29 cellular contexts compared by ENCODE assay signal in genomic region chr2:205190528-205190927, GRCh38.
"Had no signal": no experiment of that assay in that cellular context is flagged by ENCODE, and none has a peak within 500 bp of the region (broad histone marks: within the 10 kb centered on the region; RNA-seq: fewer than 3 reads in every experiment).

No MANE protein-coding gene starts in this region.

- FAIRE-seq: urothelium cell line had no signal

- H3K4me1 Mint-ChIP-seq: stimulated activated effector memory CD8-positive, alpha-beta T cell treated with anti-CD3 and anti-CD28 coated beads, Interleukin-12 subunit alpha, Interleukin-12 subunit beta, amount 100 ng/mL, for 72 hours; stimulated activated memory B cell treated with anti-CD40 and anti-IgM and Interleukin-4, amounts not matched to agents 10 μg/mL and 1 μg/mL and 100 μg/mL, for 72 hours; stimulated activated naive B cell treated with anti-CD40 and anti-IgM and Interleukin-4, amounts not matched to agents 10 μg/mL and 1 μg/mL and 100 μg/mL, for 72 hours; stimulated activated naive CD8-positive, alpha-beta T cell treated with anti-CD3 and anti-CD28 coated beads, Interleukin-15, amount 100 ng/mL, for 72 hours had no signal

- H3K27me3 Mint-ChIP-seq: stimulated activated memory B cell treated with anti-CD40 and anti-IgM and Interleukin-4, amounts not matched to agents 10 μg/mL and 1 μg/mL and 100 μg/mL, for 72 hours; stimulated activated naive B cell treated with anti-CD40 and anti-IgM and Interleukin-4, amounts not matched to agents 10 μg/mL and 1 μg/mL and 100 μg/mL, for 72 hours; stimulated activated naive CD8-positive, alpha-beta T cell treated with anti-CD3 and anti-CD28 coated beads, Interleukin-15, amount 100 ng/mL, for 72 hours; stimulated activated naive CD8-positive, alpha-beta T cell treated with anti-CD3 and anti-CD28 coated beads, Interleukin-15, Interleukin-2, amounts not matched to agents 100 ng/mL and 50 ng/mL, for 24 hours; type B pancreatic cell had no signal

- ATAC-seq: stimulated activated effector memory CD8-positive, alpha-beta T cell treated with anti-CD3 and anti-CD28 coated beads, Interleukin-12 subunit alpha, Interleukin-12 subunit beta, amount 100 ng/mL, for 72 hours; stimulated activated memory B cell treated with anti-CD40 and anti-IgM and Interleukin-4, amounts not matched to agents 10 μg/mL and 1 μg/mL and 100 μg/mL, for 72 hours; stimulated activated naive B cell treated with anti-CD40 and anti-IgM and Interleukin-4, amounts not matched to agents 10 μg/mL and 1 μg/mL and 100 μg/mL, for 72 hours; stimulated activated naive CD8-positive, alpha-beta T cell treated with anti-CD3 and anti-CD28 coated beads, Interleukin-15, amount 100 ng/mL, for 72 hours; stimulated activated naive CD8-positive, alpha-beta T cell treated with anti-CD3 and anti-CD28 coated beads, Interleukin-15, Interleukin-2, amounts not matched to agents 100 U/mL and 50 U/mL, for 24 hours; upper lobe of right lung had no signal

- H3K4me3 Mint-ChIP-seq: stimulated activated effector memory CD8-positive, alpha-beta T cell treated with anti-CD3 and anti-CD28 coated beads, Interleukin-12 subunit alpha, Interleukin-12 subunit beta, amount 100 ng/mL, for 72 hours; stimulated activated memory B cell treated with anti-CD40 and anti-IgM and Interleukin-4, amounts not matched to agents 10 μg/mL and 1 μg/mL and 100 μg/mL, for 72 hours; stimulated activated naive B cell treated with anti-CD40 and anti-IgM and Interleukin-4, amounts not matched to agents 10 μg/mL and 1 μg/mL and 100 μg/mL, for 72 hours; stimulated activated naive CD8-positive, alpha-beta T cell treated with anti-CD3 and anti-CD28 coated beads, Interleukin-15, amount 100 ng/mL, for 72 hours; stimulated activated naive CD8-positive, alpha-beta T cell treated with anti-CD3 and anti-CD28 coated beads, Interleukin-15, Interleukin-2, amounts not matched to agents 100 ng/mL and 50 ng/mL, for 24 hours; type B pancreatic cell had no signal

- H3K27ac Mint-ChIP-seq: stimulated activated effector memory CD8-positive, alpha-beta T cell treated with anti-CD3 and anti-CD28 coated beads, Interleukin-12 subunit alpha, Interleukin-12 subunit beta, amount 100 ng/mL, for 72 hours; stimulated activated memory B cell treated with anti-CD40 and anti-IgM and Interleukin-4, amounts not matched to agents 10 μg/mL and 1 μg/mL and 100 μg/mL, for 72 hours; stimulated activated naive B cell treated with anti-CD40 and anti-IgM and Interleukin-4, amounts not matched to agents 10 μg/mL and 1 μg/mL and 100 μg/mL, for 72 hours; stimulated activated naive CD8-positive, alpha-beta T cell treated with anti-CD3 and anti-CD28 coated beads, Interleukin-15, amount 100 ng/mL, for 72 hours; stimulated activated naive CD8-positive, alpha-beta T cell treated with anti-CD3 and anti-CD28 coated beads, Interleukin-15, Interleukin-2, amounts not matched to agents 100 ng/mL and 50 ng/mL, for 24 hours; type B pancreatic cell had no signal

- DNase-seq: stimulated activated CD4-positive, alpha-beta T cell treated with anti-CD3 and anti-CD28 coated beads, Interleukin-2, amount 100 ng/mL, for 48 hours; stimulated activated CD4-positive, alpha-beta T cell treated with anti-CD3 and anti-CD28 coated beads, Interleukin-4, amount 100 ng/mL, for 1 hour; stimulated activated CD4-positive, alpha-beta T cell treated with anti-CD3 and anti-CD28 coated beads, Interleukin-4, amount 100 ng/mL, for 24 hours; stimulated activated CD4-positive, alpha-beta T cell treated with anti-CD3 and anti-CD28 coated beads, Interleukin-4, amount 100 ng/mL, for 4 hours; stimulated activated CD8-positive, alpha-beta memory T cell treated with anti-CD3 and anti-CD28 coated beads, Interleukin-4, amount 100 ng/mL, for 48 hours; stimulated activated naive B cell treated with anti-CD40 and anti-IgM and Interleukin-4, amounts not matched to agents 10 μg/mL and 1 μg/mL and 100 μg/mL, for 72 hours; stimulated activated naive CD4-positive, alpha-beta T cell; stimulated activated naive CD4-positive, alpha-beta T cell treated with Interleukin-2 at 50 U/mL for 16 hours; stimulated activated naive CD8-positive, alpha-beta T cell treated with anti-CD3 and anti-CD28 coated beads, Interleukin-15, amount 100 ng/mL, for 72 hours; stimulated activated naive CD8-positive, alpha-beta T cell treated with anti-CD3 and anti-CD28 coated beads, Interleukin-15, Interleukin-2, amounts not matched to agents 100 U/mL and 50 U/mL, for 24 hours; stomach; substantia nigra; testis; thyroid gland; tibial artery; transverse colon; trophoblast cell; upper lobe of left lung; upper lobe of right lung; uterus had no signal

- H3K36me3 ChIP-seq: thoracic aorta, thyroid gland, transverse colon, upper lobe of left lung, upper lobe of right lung, uterus, vagina had no signal

- H3K27me3 ChIP-seq: stomach, suprapubic skin, testis, thyroid gland, tibial artery, tibial nerve, transverse colon, upper lobe of left lung, upper lobe of right lung, uterus, vagina had no signal

- H3K27ac ChIP-seq: stomach, suprapubic skin, testis, thoracic aorta, thyroid gland, tibial artery, tibial nerve, transverse colon, upper lobe of left lung, upper lobe of right lung, uterus, vagina had no signal

- H3K36me3 Mint-ChIP-seq: stimulated activated effector memory CD8-positive, alpha-beta T cell treated with anti-CD3 and anti-CD28 coated beads, Interleukin-12 subunit alpha, Interleukin-12 subunit beta, amount 100 ng/mL, for 72 hours; stimulated activated memory B cell treated with anti-CD40 and anti-IgM and Interleukin-4, amounts not matched to agents 10 μg/mL and 1 μg/mL and 100 μg/mL, for 72 hours; stimulated activated naive B cell treated with anti-CD40 and anti-IgM and Interleukin-4, amounts not matched to agents 10 μg/mL and 1 μg/mL and 100 μg/mL, for 72 hours; type B pancreatic cell had no signal

- H3K4me3 ChIP-seq: stomach, suprapubic skin, testis, thoracic aorta, thyroid gland, tibial artery, tibial nerve, transverse colon, upper lobe of left lung, upper lobe of right lung, uterus, vagina had no signal

- H3K9me3 Mint-ChIP-seq: stimulated activated effector memory CD8-positive, alpha-beta T cell treated with anti-CD3 and anti-CD28 coated beads, Interleukin-12 subunit alpha, Interleukin-12 subunit beta, amount 100 ng/mL, for 72 hours; stimulated activated memory B cell treated with anti-CD40 and anti-IgM and Interleukin-4, amounts not matched to agents 10 μg/mL and 1 μg/mL and 100 μg/mL, for 72 hours; stimulated activated naive B cell treated with anti-CD40 and anti-IgM and Interleukin-4, amounts not matched to agents 10 μg/mL and 1 μg/mL and 100 μg/mL, for 72 hours; stimulated activated naive CD8-positive, alpha-beta T cell treated with anti-CD3 and anti-CD28 coated beads, Interleukin-15, amount 100 ng/mL, for 72 hours; stimulated activated naive CD8-positive, alpha-beta T cell treated with anti-CD3 and anti-CD28 coated beads, Interleukin-15, Interleukin-2, amounts not matched to agents 100 ng/mL and 50 ng/mL, for 24 hours; type B pancreatic cell had no signal

- H3K4me1 ChIP-seq: suprapubic skin, testis, thyroid gland, tibial artery, transverse colon, upper lobe of left lung, upper lobe of right lung, uterus, vagina had no signal

- H3K9me3 ChIP-seq: stomach, suprapubic skin, testis, thoracic aorta, thyroid gland, tibial artery, tibial nerve, transverse colon, upper lobe of left lung, upper lobe of right lung, uterus, vagina had no signal
